10 cellular contexts compared by ENCODE assay signal in genomic region chr16:78478267-78478821, GRCh38.
A peak's percentile ranks its signal among the peaks of the same experiment; 100 is the strongest.
DNase-seq lines count a peak whose midpoint lies in the region; ATAC-seq and TF ChIP-seq lines count a peak whose summit lies in the region.
"Had no signal": no experiment of that assay in that cellular context is flagged by ENCODE, and none has a peak within 500 bp of the region (broad histone marks: within the 10 kb centered on the region; RNA-seq: fewer than 3 reads in every experiment).

No MANE protein-coding gene starts in this region.

- no peak overlapping the region for H3K23ac ChIP-seq in neuronal stem cell (ENCODE audit: low read depth, low read length, poor library complexity)

- no peak overlapping the region for H2BK5ac ChIP-seq in neuronal stem cell (ENCODE audit: low read length)

- H4K8ac ChIP-seq in neuronal stem cell (ENCODE audit: low read depth, low read length): no peak overlapping the region

- CTCF ChIA-PET in activated CD4-positive, alpha-beta T cell treated with anti-CD3 and anti-CD28 coated beads for 36 hours (lab: Charles Lee): interaction anchor here (0.6 to 2.3 kb wide), 9 partner anchors 8 to 1988 kb away, joined by 3 to 14 read pairs (median 4); no protein-coding TSS in a partner anchor
- CTCF ChIA-PET in RWPE1 (lab: Yijun Ruan, JAX): interaction anchor here (0.6 to 0.7 kb wide), 5 partner anchors 11 to 1332 kb away, joined by 3 to 9 read pairs (median 4); no protein-coding TSS in a partner anchor

- H4K91ac ChIP-seq in neuronal stem cell (ENCODE audit: low read depth, low read length, poor library complexity): no peak overlapping the region

- no peaks in the 10 kb centered on the region for H3K36me3 Mint-ChIP-seq in activated CD4-positive, alpha-beta T cell treated with anti-CD3 and anti-CD28 coated beads for 36 hours (ENCODE audit: low read depth)

- intact Hi-C loops in activated CD4-positive, alpha-beta T cell treated with anti-CD3 and anti-CD28 coated beads for 36 hours (cut with DNase I, micrococcal nuclease): no loop called here

- no peak overlapping the region for H3K18ac ChIP-seq in neuronal stem cell (ENCODE audit: low read length)

- no peaks in the 10 kb centered on the region for H3K9me3 ChIP-seq in neuronal stem cell (replicated peaks in 1 of 2; ENCODE audit: control insufficient read depth in 2 of 2, insufficient read depth in 1 of 2, low read depth in 1 of 2, low read length in 2 of 2)
- H3K9me3 ChIP-seq in gastroesophageal sphincter: no peaks in the 10 kb centered on the region
- H3K9me3 ChIP-seq: BLaER1 treated with 17β-estradiol and CSF1 and Interleukin-3, amounts not matched to agents 10 nM and 100 nM had no signal

- no peak for TF ChIP-seq POLR2A in gastroesophageal sphincter (IDR thresholded peaks at IDR 0.05)

- no peak overlapping the region for H2BK15ac ChIP-seq in neuronal stem cell (ENCODE audit: low read length)

- no peak overlapping the region for H2BK12ac ChIP-seq in neuronal stem cell (ENCODE audit: low read length)

- no peak for TF ChIP-seq EP300 in gastroesophageal sphincter (IDR thresholded peaks at IDR 0.05)

- no peaks in the 10 kb centered on the region for H3K79me1 ChIP-seq in neuronal stem cell (ENCODE audit: low read depth, low read length)

- no peak overlapping the region for H2BK120ac ChIP-seq in neuronal stem cell (ENCODE audit: low read depth, low read length)

- H3K14ac ChIP-seq in neuronal stem cell (ENCODE audit: low read length): no peak overlapping the region

- no peak overlapping the region for H3K4me3 Mint-ChIP-seq in activated CD4-positive, alpha-beta T cell treated with anti-CD3 and anti-CD28 coated beads for 36 hours

- H3K4me1 Mint-ChIP-seq in activated CD4-positive, alpha-beta T cell treated with anti-CD3 and anti-CD28 coated beads for 36 hours: no peaks in the 10 kb centered on the region

- H3K9me3 Mint-ChIP-seq in activated CD4-positive, alpha-beta T cell treated with anti-CD3 and anti-CD28 coated beads for 36 hours (ENCODE audit: low read depth): no peaks in the 10 kb centered on the region

- H3K27ac ChIP-seq in neuronal stem cell (replicated peaks; ENCODE audit: low read length) (no peak overlapping the region), RWPE1 (no peak overlapping the region), gastroesophageal sphincter (no peak overlapping the region)
- H3K27ac ChIP-seq: BLaER1 treated with 17β-estradiol and CSF1 and Interleukin-3, amounts not matched to agents 10 nM and 100 nM had no signal

- no peaks in the 10 kb centered on the region for H3K27me3 ChIP-seq in neuronal stem cell (ENCODE audit: control insufficient read depth in 3 of 3, insufficient read depth in 3 of 3, low read depth in 1 of 3, low read length in 3 of 3)
- no peaks in the 10 kb centered on the region for H3K27me3 ChIP-seq in gastroesophageal sphincter
- H3K27me3 ChIP-seq: BLaER1 treated with 17β-estradiol and CSF1 and Interleukin-3, amounts not matched to agents 10 nM and 100 nM had no signal

- no peak overlapping the region for H3K9ac ChIP-seq in neuronal stem cell (ENCODE audit: low read depth, low read length, poor library complexity)
- H3K9ac ChIP-seq: BLaER1 treated with 17β-estradiol and CSF1 and Interleukin-3, amounts not matched to agents 10 nM and 100 nM had no signal

- H3K4me2 ChIP-seq in neuronal stem cell (ENCODE audit: insufficient read depth, low read length, poor library complexity, severe bottlenecking): no peak overlapping the region
- H3K4me2 ChIP-seq: BLaER1 treated with 17β-estradiol and CSF1 and Interleukin-3, amounts not matched to agents 10 nM and 100 nM had no signal

- POLR2A ChIA-PET in activated CD4-positive, alpha-beta T cell treated with anti-CD3 and anti-CD28 coated beads for 36 hours (lab: Charles Lee): no interaction called here
- POLR2A ChIA-PET in RWPE1 (lab: Yijun Ruan, JAX; ENCODE audit: low non-redundant PET): no interaction called here

- WGBS in neuronal stem cell (ENCODE audit: extremely low coverage in 2 of 2, insufficient read length in 2 of 2, insufficient replicate concordance in 1 of 2), 2 donors: no CpG with 5 or more reads among the region's 7 CpGs
- 62 to 69% methylated on average over 4 to 6 of the region's 7 CpGs for WGBS in gastroesophageal sphincter (ENCODE audit: low coverage in 1 of 2), 2 donors

- H3K4ac ChIP-seq in neuronal stem cell (ENCODE audit: low read length): no peak overlapping the region

- H3K36me3 ChIP-seq in neuronal stem cell (replicated peaks in 1 of 2; ENCODE audit: control insufficient read depth in 2 of 2, insufficient read depth in 2 of 2, low read length in 2 of 2) (no peaks in the 10 kb centered on the region), gastroesophageal sphincter (no peaks in the 10 kb centered on the region)
- H3K36me3 ChIP-seq: BLaER1 treated with 17β-estradiol and CSF1 and Interleukin-3, amounts not matched to agents 10 nM and 100 nM had no signal

- no peaks in the 10 kb centered on the region for H3K27me3 Mint-ChIP-seq in activated CD4-positive, alpha-beta T cell treated with anti-CD3 and anti-CD28 coated beads for 36 hours

- in situ Hi-C loops in astrocyte of the cerebellum (cut with HindIII; ENCODE audit: low sequenced_read_pairs): no loop called here

- DNase-seq in activated CD4-positive, alpha-beta T cell treated with anti-CD3 and anti-CD28 coated beads for 36 hours: peak; percentile 32
- DNase-seq in activated CD4-positive, alpha-beta T cell treated with anti-CD3 and anti-CD28 coated beads, Interleukin-2, amount 50 U/mL, for 1 hour: no peak
- DNase-seq in NAMALWA (ENCODE audit: low spot score) (peak; percentile 43), astrocyte of the cerebellum (ENCODE audit: low read depth) (no peak), neuronal stem cell (ENCODE audit: low spot score) (no peak), RWPE1 (ENCODE audit: low spot score) (no peak)
- DNase-seq: islet precursor cell had no signal

- no peak overlapping the region for H2AK5ac ChIP-seq in neuronal stem cell (ENCODE audit: low read depth, low read length)

- no peak overlapping the region for H3K27ac Mint-ChIP-seq in activated CD4-positive, alpha-beta T cell treated with anti-CD3 and anti-CD28 coated beads for 36 hours

- TF ChIP-seq CTCF in astrocyte of the cerebellum (IDR thresholded peaks at IDR 0.05; ENCODE audit: low read depth, low read length, missing control alignments) (peak; percentile 47), RWPE1 (conservative IDR thresholded peaks at IDR 0.05; ENCODE audit: low read depth) (no peak), gastroesophageal sphincter (IDR thresholded peaks at IDR 0.05) (peak in 2 of 4 experiments; percentile 38 to 54)

- ATAC-seq in activated CD4-positive, alpha-beta T cell treated with anti-CD3 and anti-CD28 coated beads for 36 hours: peak; percentile 39
- ATAC-seq in HG03442 (IDR thresholded peaks at IDR 0.05; ENCODE audit: unreplicated experiment): no peak
- no peak for ATAC-seq in gastroesophageal sphincter

- peaks cover 3 to 7% of the 10 kb centered on the region in 2 donors for H3K4me1 ChIP-seq in neuronal stem cell (ENCODE audit: control insufficient read depth in 2 of 2, insufficient read depth in 1 of 2, low read depth in 1 of 2, low read length in 2 of 2)
- H3K4me1 ChIP-seq in gastroesophageal sphincter: no peaks in the 10 kb centered on the region
- H3K4me1 ChIP-seq: BLaER1 treated with 17β-estradiol and CSF1 and Interleukin-3, amounts not matched to agents 10 nM and 100 nM had no signal

- peak overlapping the region; percentile 4 for H2AFZ ChIP-seq in neuronal stem cell (ENCODE audit: low read length)

- H3K4me3 ChIP-seq in astrocyte of the cerebellum (ENCODE audit: low read depth, low read length): no peak overlapping the region
- H3K4me3 ChIP-seq in neuronal stem cell (ENCODE audit: low read length in 2 of 2): no peak overlapping the region
- H3K4me3 ChIP-seq in gastroesophageal sphincter: no peak overlapping the region
- H3K4me3 ChIP-seq: BLaER1 treated with 17β-estradiol and CSF1 and Interleukin-3, amounts not matched to agents 10 nM and 100 nM had no signal

Comparison
In these comparisons a context has a peak if more than half of its experiments do, and no peak if none do; other contexts are left out.
1. DNase-seq: peak in activated CD4-positive, alpha-beta T cell treated with anti-CD3 and anti-CD28 coated beads for 36 hours (single experiment) and NAMALWA (single experiment); none in activated CD4-positive, alpha-beta T cell treated with anti-CD3 and anti-CD28 coated beads, Interleukin-2, amount 50 U/mL, for 1 hour (single experiment), astrocyte of the cerebellum (single experiment), neuronal stem cell (single experiment) and RWPE1 (single experiment).